1 cellular context compared by ENCODE assay signal in the genomic region with DNA sequence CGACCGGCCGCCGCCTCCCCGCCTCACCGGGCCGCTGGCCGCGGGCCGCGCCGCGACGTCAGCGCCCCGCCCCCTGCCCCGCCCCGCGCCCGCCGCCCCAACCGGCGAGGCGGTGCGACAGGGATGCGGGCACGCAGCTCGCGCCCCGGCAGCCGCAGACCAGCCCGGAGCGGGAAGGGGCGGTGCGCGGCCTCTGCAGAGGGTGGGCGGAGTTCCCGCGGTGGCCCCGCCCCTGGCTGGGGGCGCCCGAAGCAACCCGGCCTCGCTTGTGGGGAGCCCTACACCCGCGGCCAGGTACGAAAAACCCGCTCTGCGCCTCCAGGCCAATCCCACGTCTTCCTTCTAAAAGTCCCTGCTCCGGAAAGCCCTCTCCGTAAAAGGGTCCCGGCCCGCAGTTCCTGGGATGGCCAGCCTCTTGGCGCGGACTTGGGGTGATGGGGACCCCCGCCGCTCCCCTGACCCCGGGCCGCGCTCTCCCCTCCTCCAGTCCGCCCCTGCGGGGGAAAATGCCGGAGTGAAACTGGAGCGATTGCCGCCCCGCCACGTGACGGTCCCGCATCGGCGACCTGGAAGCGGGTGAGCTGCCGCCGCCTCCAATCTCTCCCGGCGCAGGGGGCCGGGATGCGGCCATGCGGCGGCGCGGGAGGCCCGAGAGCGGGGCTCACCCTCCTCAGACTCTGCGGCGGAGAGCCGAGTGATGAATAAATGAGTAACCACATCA.
A peak's percentile ranks its signal among the peaks of the same experiment; 100 is the strongest.
TF ChIP-seq lines count a peak whose summit lies in the region.

A gene with protein sequence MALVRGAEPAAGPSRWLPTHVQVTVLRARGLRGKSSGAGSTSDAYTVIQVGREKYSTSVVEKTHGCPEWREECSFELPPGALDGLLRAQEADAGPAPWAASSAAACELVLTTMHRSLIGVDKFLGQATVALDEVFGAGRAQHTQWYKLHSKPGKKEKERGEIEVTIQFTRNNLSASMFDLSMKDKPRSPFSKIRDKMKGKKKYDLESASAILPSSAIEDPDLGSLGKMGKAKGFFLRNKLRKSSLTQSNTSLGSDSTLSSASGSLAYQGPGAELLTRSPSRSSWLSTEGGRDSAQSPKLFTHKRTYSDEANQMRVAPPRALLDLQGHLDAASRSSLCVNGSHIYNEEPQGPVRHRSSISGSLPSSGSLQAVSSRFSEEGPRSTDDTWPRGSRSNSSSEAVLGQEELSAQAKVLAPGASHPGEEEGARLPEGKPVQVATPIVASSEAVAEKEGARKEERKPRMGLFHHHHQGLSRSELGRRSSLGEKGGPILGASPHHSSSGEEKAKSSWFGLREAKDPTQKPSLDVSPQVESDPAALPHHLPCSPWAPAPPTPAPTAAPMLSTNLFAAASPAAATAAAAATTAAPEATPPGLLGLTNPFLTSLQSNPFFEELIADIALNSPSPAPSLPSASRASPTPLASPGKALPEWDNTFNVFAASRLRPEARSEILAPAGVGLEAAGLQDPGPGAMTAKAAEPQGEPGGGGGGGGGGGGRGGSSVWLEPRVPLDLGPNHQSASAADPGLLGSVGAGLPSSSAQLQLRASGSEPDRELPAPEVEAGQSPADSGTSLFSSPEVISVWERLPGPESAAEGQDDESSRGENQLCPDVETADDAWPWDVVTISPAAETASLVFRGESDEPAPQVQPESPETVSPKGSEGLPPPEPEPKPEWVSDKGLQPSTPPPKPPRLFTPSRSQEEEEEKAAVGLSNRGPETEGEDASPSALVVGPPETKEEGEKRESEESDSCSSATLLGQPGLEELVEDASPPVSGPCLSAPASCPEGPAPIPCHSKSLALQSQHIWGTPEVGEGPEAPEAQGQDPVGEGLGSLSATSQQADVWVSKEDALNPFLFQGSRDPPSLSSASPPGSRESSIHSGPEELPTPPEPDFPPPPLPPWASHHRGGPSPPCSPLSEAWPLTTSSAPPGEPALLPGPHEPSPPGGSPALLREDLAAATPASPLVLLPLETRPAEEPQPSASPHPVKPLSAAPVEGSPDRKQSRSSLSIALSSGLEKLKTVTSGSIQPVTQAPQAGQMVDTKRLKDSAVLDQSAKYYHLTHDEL (N-terminal part only) (minus strand): TSS at position 36 of the 721 bp plus-strand sequence. CDS start 171 bp downstream, outside the sequence.

TF ChIP-seq in K562, 482 proteins besides CTCF, POLR2A, EP300 and RAD21 (continued from another document):
- TF ChIP-seq, protein P1, sequence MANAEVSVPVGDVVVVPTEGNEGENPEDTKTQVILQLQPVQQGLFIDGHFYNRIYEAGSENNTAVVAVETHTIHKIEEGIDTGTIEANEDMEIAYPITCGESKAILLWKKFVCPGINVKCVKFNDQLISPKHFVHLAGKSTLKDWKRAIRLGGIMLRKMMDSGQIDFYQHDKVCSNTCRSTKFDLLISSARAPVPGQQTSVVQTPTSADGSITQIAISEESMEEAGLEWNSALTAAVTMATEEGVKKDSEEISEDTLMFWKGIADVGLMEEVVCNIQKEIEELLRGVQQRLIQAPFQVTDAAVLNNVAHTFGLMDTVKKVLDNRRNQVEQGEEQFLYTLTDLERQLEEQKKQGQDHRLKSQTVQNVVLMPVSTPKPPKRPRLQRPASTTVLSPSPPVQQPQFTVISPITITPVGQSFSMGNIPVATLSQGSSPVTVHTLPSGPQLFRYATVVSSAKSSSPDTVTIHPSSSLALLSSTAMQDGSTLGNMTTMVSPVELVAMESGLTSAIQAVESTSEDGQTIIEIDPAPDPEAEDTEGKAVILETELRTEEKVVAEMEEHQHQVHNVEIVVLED (CRISPR knock-in tag; IDR thresholded peaks at IDR 0.05): no peak
- TF ChIP-seq, protein P2, sequence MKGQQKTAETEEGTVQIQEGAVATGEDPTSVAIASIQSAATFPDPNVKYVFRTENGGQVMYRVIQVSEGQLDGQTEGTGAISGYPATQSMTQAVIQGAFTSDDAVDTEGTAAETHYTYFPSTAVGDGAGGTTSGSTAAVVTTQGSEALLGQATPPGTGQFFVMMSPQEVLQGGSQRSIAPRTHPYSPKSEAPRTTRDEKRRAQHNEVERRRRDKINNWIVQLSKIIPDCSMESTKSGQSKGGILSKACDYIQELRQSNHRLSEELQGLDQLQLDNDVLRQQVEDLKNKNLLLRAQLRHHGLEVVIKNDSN (CRISPR knock-in tag; IDR thresholded peaks at IDR 0.05): peak; percentile 79
- TF ChIP-seq ZNF174 (CRISPR knock-in tag; IDR thresholded peaks at IDR 0.05) (no peak), KLF13 (tag; IDR thresholded peaks at IDR 0.05; ENCODE audit: borderline replicate concordance, low read depth) (no peak), POLR3G (IDR thresholded peaks at IDR 0.05; ENCODE audit: extremely low read depth, insufficient read length, insufficient replicate concordance) (no peak), SIN3B (IDR thresholded peaks at IDR 0.05; ENCODE audit: low read depth) (no peak), ZNF41 (CRISPR knock-in tag; conservative IDR thresholded peaks at IDR 0.05) (no peak), RBM39 (optimal IDR thresholded peaks at IDR 0.05; ENCODE audit: low read depth, low read length) (no peak), SUPT5H (IDR thresholded peaks at IDR 0.05) (0 out of 2 replicates have a peak, but pooled peaks have one; percentile 33), CEBPG (CRISPR knock-in tag; IDR thresholded peaks at IDR 0.05) (no peak), CEBPG (tag; conservative IDR thresholded peaks at IDR 0.05 in 1 of 2, IDR thresholded peaks at IDR 0.05 in 1 of 2) (no peak), SRSF1 (IDR thresholded peaks at IDR 0.05; ENCODE audit: low read depth, low read length) (no peak), MAZ (CRISPR knock-in tag; conservative IDR thresholded peaks at IDR 0.05 in 1 of 2, IDR thresholded peaks at IDR 0.05 in 1 of 2) (peak; percentile 32 to 45; a peak in 3 of 4 replicates), ZNF589 (CRISPR knock-in tag; IDR thresholded peaks at IDR 0.05; ENCODE audit: low read depth) (no peak)
- TF ChIP-seq, protein P3, sequence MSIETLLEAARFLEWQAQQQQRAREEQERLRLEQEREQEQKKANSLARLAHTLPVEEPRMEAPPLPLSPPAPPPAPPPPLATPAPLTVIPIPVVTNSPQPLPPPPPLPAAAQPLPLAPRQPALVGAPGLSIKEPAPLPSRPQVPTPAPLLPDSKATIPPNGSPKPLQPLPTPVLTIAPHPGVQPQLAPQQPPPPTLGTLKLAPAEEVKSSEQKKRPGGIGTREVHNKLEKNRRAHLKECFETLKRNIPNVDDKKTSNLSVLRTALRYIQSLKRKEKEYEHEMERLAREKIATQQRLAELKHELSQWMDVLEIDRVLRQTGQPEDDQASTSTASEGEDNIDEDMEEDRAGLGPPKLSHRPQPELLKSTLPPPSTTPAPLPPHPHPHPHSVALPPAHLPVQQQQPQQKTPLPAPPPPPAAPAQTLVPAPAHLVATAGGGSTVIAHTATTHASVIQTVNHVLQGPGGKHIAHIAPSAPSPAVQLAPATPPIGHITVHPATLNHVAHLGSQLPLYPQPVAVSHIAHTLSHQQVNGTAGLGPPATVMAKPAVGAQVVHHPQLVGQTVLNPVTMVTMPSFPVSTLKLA (conservative IDR thresholded peaks at IDR 0.05): peak in 1 of 2 experiments; percentile 61; a peak in 1 of 4 replicates
- TF ChIP-seq, protein P4, sequence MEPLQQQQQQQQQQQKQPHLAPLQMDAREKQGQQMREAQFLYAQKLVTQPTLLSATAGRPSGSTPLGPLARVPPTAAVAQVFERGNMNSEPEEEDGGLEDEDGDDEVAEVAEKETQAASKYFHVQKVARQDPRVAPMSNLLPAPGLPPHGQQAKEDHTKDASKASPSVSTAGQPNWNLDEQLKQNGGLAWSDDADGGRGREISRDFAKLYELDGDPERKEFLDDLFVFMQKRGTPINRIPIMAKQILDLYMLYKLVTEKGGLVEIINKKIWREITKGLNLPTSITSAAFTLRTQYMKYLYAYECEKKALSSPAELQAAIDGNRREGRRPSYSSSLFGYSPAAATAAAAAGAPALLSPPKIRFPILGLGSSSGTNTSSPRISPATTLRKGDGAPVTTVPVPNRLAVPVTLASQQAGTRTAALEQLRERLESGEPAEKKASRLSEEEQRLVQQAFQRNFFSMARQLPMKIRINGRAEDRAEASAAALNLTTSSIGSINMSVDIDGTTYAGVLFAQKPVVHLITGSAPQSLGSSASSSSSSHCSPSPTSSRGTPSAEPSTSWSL (CRISPR knock-in tag; IDR thresholded peaks at IDR 0.05; ENCODE audit: borderline replicate concordance): no peak
- TF ChIP-seq, protein P5, sequence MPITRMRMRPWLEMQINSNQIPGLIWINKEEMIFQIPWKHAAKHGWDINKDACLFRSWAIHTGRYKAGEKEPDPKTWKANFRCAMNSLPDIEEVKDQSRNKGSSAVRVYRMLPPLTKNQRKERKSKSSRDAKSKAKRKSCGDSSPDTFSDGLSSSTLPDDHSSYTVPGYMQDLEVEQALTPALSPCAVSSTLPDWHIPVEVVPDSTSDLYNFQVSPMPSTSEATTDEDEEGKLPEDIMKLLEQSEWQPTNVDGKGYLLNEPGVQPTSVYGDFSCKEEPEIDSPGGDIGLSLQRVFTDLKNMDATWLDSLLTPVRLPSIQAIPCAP (CRISPR knock-in tag; IDR thresholded peaks at IDR 0.05; ENCODE audit: borderline replicate concordance): no peak
- TF ChIP-seq, protein P6, sequence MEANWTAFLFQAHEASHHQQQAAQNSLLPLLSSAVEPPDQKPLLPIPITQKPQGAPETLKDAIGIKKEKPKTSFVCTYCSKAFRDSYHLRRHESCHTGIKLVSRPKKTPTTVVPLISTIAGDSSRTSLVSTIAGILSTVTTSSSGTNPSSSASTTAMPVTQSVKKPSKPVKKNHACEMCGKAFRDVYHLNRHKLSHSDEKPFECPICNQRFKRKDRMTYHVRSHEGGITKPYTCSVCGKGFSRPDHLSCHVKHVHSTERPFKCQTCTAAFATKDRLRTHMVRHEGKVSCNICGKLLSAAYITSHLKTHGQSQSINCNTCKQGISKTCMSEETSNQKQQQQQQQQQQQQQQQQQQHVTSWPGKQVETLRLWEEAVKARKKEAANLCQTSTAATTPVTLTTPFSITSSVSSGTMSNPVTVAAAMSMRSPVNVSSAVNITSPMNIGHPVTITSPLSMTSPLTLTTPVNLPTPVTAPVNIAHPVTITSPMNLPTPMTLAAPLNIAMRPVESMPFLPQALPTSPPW (CRISPR knock-in tag; IDR thresholded peaks at IDR 0.05): peak; percentile 54
- TF ChIP-seq, protein P7, sequence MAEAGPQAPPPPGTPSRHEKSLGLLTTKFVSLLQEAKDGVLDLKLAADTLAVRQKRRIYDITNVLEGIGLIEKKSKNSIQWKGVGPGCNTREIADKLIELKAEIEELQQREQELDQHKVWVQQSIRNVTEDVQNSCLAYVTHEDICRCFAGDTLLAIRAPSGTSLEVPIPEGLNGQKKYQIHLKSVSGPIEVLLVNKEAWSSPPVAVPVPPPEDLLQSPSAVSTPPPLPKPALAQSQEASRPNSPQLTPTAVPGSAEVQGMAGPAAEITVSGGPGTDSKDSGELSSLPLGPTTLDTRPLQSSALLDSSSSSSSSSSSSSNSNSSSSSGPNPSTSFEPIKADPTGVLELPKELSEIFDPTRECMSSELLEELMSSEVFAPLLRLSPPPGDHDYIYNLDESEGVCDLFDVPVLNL (CRISPR knock-in tag; IDR thresholded peaks at IDR 0.05; ENCODE audit: low read depth): no peak
- TF ChIP-seq, protein P8, sequence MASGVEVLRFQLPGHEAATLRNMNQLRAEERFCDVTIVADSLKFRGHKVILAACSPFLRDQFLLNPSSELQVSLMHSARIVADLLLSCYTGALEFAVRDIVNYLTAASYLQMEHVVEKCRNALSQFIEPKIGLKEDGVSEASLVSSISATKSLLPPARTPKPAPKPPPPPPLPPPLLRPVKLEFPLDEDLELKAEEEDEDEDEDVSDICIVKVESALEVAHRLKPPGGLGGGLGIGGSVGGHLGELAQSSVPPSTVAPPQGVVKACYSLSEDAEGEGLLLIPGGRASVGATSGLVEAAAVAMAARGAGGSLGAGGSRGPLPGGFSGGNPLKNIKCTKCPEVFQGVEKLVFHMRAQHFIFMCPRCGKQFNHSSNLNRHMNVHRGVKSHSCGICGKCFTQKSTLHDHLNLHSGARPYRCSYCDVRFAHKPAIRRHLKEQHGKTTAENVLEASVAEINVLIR (CRISPR knock-in tag; IDR thresholded peaks at IDR 0.05): no peak
